In genomic region chr11:57667715-57668466, GRCh38 we compare ENCODE assay signal across 1 cellular context.
A peak's percentile ranks its signal among the peaks of the same experiment; 100 is the strongest.
TF ChIP-seq lines count a peak whose summit lies in the region.

ZDHHC5 (plus strand) TSS chr11:57668114; CDS start chr11:57673091, 4,977 bp downstream.

TF ChIP-seq in K562, 482 proteins besides CTCF, POLR2A, EP300 and RAD21 (continued from another document and continues in another):
- TF ChIP-seq, protein P1, sequence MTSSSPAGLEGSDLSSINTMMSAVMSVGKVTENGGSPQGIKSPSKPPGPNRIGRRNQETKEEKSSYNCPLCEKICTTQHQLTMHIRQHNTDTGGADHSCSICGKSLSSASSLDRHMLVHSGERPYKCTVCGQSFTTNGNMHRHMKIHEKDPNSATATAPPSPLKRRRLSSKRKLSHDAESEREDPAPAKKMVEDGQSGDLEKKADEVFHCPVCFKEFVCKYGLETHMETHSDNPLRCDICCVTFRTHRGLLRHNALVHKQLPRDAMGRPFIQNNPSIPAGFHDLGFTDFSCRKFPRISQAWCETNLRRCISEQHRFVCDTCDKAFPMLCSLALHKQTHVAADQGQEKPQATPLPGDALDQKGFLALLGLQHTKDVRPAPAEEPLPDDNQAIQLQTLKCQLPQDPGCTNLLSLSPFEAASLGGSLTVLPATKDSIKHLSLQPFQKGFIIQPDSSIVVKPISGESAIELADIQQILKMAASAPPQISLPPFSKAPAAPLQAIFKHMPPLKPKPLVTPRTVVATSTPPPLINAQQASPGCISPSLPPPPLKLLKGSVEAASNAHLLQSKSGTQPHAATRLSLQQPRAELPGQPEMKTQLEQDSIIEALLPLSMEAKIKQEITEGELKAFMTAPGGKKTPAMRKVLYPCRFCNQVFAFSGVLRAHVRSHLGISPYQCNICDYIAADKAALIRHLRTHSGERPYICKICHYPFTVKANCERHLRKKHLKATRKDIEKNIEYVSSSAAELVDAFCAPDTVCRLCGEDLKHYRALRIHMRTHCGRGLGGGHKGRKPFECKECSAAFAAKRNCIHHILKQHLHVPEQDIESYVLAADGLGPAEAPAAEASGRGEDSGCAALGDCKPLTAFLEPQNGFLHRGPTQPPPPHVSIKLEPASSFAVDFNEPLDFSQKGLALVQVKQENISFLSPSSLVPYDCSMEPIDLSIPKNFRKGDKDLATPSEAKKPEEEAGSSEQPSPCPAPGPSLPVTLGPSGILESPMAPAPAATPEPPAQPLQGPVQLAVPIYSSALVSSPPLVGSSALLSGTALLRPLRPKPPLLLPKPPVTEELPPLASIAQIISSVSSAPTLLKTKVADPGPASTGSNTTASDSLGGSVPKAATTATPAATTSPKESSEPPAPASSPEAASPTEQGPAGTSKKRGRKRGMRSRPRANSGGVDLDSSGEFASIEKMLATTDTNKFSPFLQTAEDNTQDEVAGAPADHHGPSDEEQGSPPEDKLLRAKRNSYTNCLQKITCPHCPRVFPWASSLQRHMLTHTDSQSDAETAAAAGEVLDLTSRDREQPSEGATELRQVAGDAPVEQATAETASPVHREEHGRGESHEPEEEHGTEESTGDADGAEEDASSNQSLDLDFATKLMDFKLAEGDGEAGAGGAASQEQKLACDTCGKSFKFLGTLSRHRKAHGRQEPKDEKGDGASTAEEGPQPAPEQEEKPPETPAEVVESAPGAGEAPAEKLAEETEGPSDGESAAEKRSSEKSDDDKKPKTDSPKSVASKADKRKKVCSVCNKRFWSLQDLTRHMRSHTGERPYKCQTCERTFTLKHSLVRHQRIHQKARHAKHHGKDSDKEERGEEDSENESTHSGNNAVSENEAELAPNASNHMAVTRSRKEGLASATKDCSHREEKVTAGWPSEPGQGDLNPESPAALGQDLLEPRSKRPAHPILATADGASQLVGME (CRISPR knock-in tag; IDR thresholded peaks at IDR 0.05), result 0 out of 2 replicates have a peak, but pooled peaks have one; percentile 19
- no peak for TF ChIP-seq ZNF217 (CRISPR knock-in tag; IDR thresholded peaks at IDR 0.05)
- no peak for TF ChIP-seq NCOR1 (IDR thresholded peaks at IDR 0.05)
- no peak for TF ChIP-seq PATZ1 (CRISPR knock-in tag; IDR thresholded peaks at IDR 0.05; ENCODE audit: borderline replicate concordance)
- TF ChIP-seq, protein P2, sequence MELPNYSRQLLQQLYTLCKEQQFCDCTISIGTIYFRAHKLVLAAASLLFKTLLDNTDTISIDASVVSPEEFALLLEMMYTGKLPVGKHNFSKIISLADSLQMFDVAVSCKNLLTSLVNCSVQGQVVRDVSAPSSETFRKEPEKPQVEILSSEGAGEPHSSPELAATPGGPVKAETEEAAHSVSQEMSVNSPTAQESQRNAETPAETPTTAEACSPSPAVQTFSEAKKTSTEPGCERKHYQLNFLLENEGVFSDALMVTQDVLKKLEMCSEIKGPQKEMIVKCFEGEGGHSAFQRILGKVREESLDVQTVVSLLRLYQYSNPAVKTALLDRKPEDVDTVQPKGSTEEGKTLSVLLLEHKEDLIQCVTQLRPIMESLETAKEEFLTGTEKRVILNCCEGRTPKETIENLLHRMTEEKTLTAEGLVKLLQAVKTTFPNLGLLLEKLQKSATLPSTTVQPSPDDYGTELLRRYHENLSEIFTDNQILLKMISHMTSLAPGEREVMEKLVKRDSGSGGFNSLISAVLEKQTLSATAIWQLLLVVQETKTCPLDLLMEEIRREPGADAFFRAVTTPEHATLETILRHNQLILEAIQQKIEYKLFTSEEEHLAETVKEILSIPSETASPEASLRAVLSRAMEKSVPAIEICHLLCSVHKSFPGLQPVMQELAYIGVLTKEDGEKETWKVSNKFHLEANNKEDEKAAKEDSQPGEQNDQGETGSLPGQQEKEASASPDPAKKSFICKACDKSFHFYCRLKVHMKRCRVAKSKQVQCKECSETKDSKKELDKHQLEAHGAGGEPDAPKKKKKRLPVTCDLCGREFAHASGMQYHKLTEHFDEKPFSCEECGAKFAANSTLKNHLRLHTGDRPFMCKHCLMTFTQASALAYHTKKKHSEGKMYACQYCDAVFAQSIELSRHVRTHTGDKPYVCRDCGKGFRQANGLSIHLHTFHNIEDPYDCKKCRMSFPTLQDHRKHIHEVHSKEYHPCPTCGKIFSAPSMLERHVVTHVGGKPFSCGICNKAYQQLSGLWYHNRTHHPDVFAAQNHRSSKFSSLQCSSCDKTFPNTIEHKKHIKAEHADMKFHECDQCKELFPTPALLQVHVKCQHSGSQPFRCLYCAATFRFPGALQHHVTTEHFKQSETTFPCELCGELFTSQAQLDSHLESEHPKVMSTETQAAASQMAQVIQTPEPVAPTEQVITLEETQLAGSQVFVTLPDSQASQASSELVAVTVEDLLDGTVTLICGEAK (IDR thresholded peaks at IDR 0.05), result peak; percentile 83
- TF ChIP-seq, protein P2 (CRISPR knock-in tag; IDR thresholded peaks at IDR 0.05), result no peak
- TF ChIP-seq ZNF586 (CRISPR knock-in tag; conservative IDR thresholded peaks at IDR 0.05), result no peak
- no peak for TF ChIP-seq TEAD4 (IDR thresholded peaks at IDR 0.05; ENCODE audit: low read length)
- TF ChIP-seq TEAD4 (CRISPR knock-in tag; IDR thresholded peaks at IDR 0.05; ENCODE audit: borderline replicate concordance), result no peak
- TF ChIP-seq PCBP2 (IDR thresholded peaks at IDR 0.05; ENCODE audit: low read depth, low read length, poor library complexity, severe bottlenecking), result no peak
- no peak for TF ChIP-seq ZC3H11A (IDR thresholded peaks at IDR 0.05; ENCODE audit: low read depth, low read length)
- peak in 1 of 2 experiments; percentile 20; a peak in 1 of 4 replicates for TF ChIP-seq FOXA3 (CRISPR knock-in tag; conservative IDR thresholded peaks at IDR 0.05 in 1 of 2, IDR thresholded peaks at IDR 0.05 in 1 of 2)
- TF ChIP-seq, protein P3, sequence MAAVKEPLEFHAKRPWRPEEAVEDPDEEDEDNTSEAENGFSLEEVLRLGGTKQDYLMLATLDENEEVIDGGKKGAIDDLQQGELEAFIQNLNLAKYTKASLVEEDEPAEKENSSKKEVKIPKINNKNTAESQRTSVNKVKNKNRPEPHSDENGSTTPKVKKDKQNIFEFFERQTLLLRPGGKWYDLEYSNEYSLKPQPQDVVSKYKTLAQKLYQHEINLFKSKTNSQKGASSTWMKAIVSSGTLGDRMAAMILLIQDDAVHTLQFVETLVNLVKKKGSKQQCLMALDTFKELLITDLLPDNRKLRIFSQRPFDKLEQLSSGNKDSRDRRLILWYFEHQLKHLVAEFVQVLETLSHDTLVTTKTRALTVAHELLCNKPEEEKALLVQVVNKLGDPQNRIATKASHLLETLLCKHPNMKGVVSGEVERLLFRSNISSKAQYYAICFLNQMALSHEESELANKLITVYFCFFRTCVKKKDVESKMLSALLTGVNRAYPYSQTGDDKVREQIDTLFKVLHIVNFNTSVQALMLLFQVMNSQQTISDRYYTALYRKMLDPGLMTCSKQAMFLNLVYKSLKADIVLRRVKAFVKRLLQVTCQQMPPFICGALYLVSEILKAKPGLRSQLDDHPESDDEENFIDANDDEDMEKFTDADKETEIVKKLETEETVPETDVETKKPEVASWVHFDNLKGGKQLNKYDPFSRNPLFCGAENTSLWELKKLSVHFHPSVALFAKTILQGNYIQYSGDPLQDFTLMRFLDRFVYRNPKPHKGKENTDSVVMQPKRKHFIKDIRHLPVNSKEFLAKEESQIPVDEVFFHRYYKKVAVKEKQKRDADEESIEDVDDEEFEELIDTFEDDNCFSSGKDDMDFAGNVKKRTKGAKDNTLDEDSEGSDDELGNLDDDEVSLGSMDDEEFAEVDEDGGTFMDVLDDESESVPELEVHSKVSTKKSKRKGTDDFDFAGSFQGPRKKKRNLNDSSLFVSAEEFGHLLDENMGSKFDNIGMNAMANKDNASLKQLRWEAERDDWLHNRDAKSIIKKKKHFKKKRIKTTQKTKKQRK (IDR thresholded peaks at IDR 0.05; ENCODE audit: borderline replicate concordance, low read depth, low read length), result no peak
- peak in 2 of 3 experiments; percentile 83 to 92; a peak in 5 of 6 replicates for TF ChIP-seq ZBTB11 (CRISPR knock-in tag; IDR thresholded peaks at IDR 0.05)
- TF ChIP-seq SMAD1 (IDR thresholded peaks at IDR 0.05; ENCODE audit: low read depth, low read length, partially characterized antibody), result no peak
- no peak for TF ChIP-seq FOXM1 (IDR thresholded peaks at IDR 0.05; ENCODE audit: low read depth)
- no peak for TF ChIP-seq FOXM1 (CRISPR knock-in tag; IDR thresholded peaks at IDR 0.05; ENCODE audit: low read depth)
- no peak for TF ChIP-seq CCAR2 (IDR thresholded peaks at IDR 0.05; ENCODE audit: low read depth, low read length)
- peak in 2 of 3 experiments; percentile 67 to 72 for TF ChIP-seq YY1 (IDR thresholded peaks at IDR 0.05; ENCODE audit: borderline replicate concordance in 1 of 3, control insufficient read depth in 1 of 3, extremely low read depth in 1 of 3, insufficient read depth in 3 of 3, insufficient read length in 1 of 3, insufficient replicate concordance in 2 of 3, low read depth in 1 of 3, low read length in 2 of 3)
- no peak for TF ChIP-seq PPARD (CRISPR knock-in tag; IDR thresholded peaks at IDR 0.05)
- TF ChIP-seq, protein P4, sequence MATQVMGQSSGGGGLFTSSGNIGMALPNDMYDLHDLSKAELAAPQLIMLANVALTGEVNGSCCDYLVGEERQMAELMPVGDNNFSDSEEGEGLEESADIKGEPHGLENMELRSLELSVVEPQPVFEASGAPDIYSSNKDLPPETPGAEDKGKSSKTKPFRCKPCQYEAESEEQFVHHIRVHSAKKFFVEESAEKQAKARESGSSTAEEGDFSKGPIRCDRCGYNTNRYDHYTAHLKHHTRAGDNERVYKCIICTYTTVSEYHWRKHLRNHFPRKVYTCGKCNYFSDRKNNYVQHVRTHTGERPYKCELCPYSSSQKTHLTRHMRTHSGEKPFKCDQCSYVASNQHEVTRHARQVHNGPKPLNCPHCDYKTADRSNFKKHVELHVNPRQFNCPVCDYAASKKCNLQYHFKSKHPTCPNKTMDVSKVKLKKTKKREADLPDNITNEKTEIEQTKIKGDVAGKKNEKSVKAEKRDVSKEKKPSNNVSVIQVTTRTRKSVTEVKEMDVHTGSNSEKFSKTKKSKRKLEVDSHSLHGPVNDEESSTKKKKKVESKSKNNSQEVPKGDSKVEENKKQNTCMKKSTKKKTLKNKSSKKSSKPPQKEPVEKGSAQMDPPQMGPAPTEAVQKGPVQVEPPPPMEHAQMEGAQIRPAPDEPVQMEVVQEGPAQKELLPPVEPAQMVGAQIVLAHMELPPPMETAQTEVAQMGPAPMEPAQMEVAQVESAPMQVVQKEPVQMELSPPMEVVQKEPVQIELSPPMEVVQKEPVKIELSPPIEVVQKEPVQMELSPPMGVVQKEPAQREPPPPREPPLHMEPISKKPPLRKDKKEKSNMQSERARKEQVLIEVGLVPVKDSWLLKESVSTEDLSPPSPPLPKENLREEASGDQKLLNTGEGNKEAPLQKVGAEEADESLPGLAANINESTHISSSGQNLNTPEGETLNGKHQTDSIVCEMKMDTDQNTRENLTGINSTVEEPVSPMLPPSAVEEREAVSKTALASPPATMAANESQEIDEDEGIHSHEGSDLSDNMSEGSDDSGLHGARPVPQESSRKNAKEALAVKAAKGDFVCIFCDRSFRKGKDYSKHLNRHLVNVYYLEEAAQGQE (CRISPR knock-in tag; IDR thresholded peaks at IDR 0.05; ENCODE audit: low read depth), result peak; percentile 42; the same call in 1 of the 2 replicates
